Comparison of ENCODE assay signal across 17 cellular contexts in genomic region chr11:8368772-8369171, GRCh38.
"Had no signal": no experiment of that assay in that cellular context is flagged by ENCODE, and none has a peak within 500 bp of the region (broad histone marks: within the 10 kb centered on the region; RNA-seq: fewer than 3 reads in every experiment).

No MANE protein-coding gene starts in this region.

- H3K9me3 Mint-ChIP-seq: mesothelial cell of epicardium, naive B cell had no signal

- H3K36me3 Mint-ChIP-seq: mesothelial cell of epicardium, naive B cell had no signal

- H3K4me1 ChIP-seq: foreskin keratinocyte, gastroesophageal sphincter, heart right ventricle, left lung, lower lobe of right lung had no signal

- H3K9me3 ChIP-seq: gastroesophageal sphincter, heart right ventricle, left lung, lower lobe of right lung, mucosa of descending colon had no signal

- H3K27me3 ChIP-seq: dorsolateral prefrontal cortex, gastroesophageal sphincter, heart right ventricle, left lung had no signal

- H3K27ac Mint-ChIP-seq: mesothelial cell of epicardium had no signal

- H3K36me3 ChIP-seq: gastroesophageal sphincter, heart right ventricle, left lung, lower lobe of right lung had no signal

- H3K27me3 Mint-ChIP-seq: naive B cell had no signal

- H3K4me3 ChIP-seq: coronary artery, dorsolateral prefrontal cortex, gastroesophageal sphincter, heart right ventricle, left lung, lower lobe of right lung, mucosa of descending colon had no signal

- H3K27ac ChIP-seq: coronary artery, dorsolateral prefrontal cortex, foreskin keratinocyte, gastroesophageal sphincter, heart right ventricle, left lung, lower lobe of right lung had no signal

- H3K4me3 Mint-ChIP-seq: mesothelial cell of epicardium, naive B cell had no signal

- ATAC-seq: foreskin keratinocyte, gastroesophageal sphincter, heart right ventricle, left cardiac atrium, left lung, lower lobe of right lung, mucosa of descending colon had no signal

- DNase-seq: dermis blood vessel endothelial cell; dorsolateral prefrontal cortex; effector CD4-positive, alpha-beta T cell; effector memory CD4-positive, alpha-beta T cell; foreskin keratinocyte; heart right ventricle; hippocampal formation; left cardiac atrium; left lung; left ventricle myocardium superior; lower lobe of right lung; mesenchymal stem cell; mucosa of descending colon; naive B cell had no signal
